Comparison of ENCODE assay signal across 8 cellular contexts in the genomic region with DNA sequence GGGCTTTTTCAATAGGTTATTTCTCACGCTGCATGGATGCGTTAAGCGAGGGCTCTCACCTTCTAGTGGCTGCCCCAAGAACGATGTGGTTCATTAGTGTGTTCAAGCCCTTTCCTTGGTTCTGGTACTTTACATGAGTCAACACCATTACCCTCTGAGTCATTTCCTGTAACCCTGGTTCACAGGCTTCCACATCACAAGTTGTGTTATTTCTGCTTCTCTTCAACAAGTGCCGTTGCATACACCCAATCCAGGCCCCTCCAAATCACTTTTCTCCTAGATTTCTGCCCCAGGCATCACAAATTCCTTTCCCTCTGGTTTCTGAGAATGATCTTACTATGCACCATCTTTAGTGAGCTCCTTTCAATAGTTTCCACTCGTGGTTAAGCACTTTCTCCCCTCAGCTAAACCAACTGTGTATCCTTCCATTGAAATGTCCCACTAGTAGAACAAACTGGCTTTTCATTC.
DNase-seq lines count a peak whose midpoint lies in the region; ATAC-seq, FAIRE-seq and TF ChIP-seq lines count a peak whose summit lies in the region.

No MANE protein-coding gene starts in this region.

- H3K9me1 ChIP-seq in endothelial cell of umbilical vein (replicated peaks; ENCODE audit: control insufficient read depth, extremely low read depth, insufficient read depth, low read length), result no peaks in the 10 kb centered on the region

- dilution Hi-C loops in endothelial cell of umbilical vein (cut with MboI; ENCODE audit: extremely low pct_ligation_motif_present, low sequenced_read_pairs), result no loop called here

- TF ChIP-seq CTCF in BJ (IDR thresholded peaks at IDR 0.05; ENCODE audit: insufficient read depth, low read depth, low read length) (no peak), SK-N-SH (IDR thresholded peaks at IDR 0.05) (no peak), endothelial cell of umbilical vein (IDR thresholded peaks at IDR 0.05; ENCODE audit: extremely low read depth in 1 of 2, insufficient read depth in 1 of 2, low read depth in 1 of 2, low read length in 2 of 2) (no peak)

- WGBS in SK-N-SH (ENCODE audit: low lambda C conversion rate), result 50% methylated on average over 6 of the region's 6 CpGs

- CTCF ChIA-PET in BJ (lab: Yijun Ruan, JAX), result no interaction called here
- CTCF ChIA-PET in SK-N-SH (lab: Yijun Ruan, JAX), result interaction anchor here (1.0 kb wide), 1 partner anchor 15 kb away, joined by 3 read pairs; no protein-coding TSS in a partner anchor
- CTCF ChIA-PET in endothelial cell of umbilical vein (lab: Charles Lee), result no interaction called here

- no peak for FAIRE-seq in endothelial cell of umbilical vein (lab: Jason Lieb, UNC)
- no peak for FAIRE-seq in GM12891 (lab: Jason Lieb, UNC)

- POLR2A ChIA-PET in BJ (lab: Charles Lee), result interaction anchor here (0.6 kb wide), 1 partner anchor 73 kb away, joined by 4 read pairs; no protein-coding TSS in a partner anchor
- POLR2A ChIA-PET in SK-N-SH (lab: Yijun Ruan, JAX), result no interaction called here
- POLR2A ChIA-PET in endothelial cell of umbilical vein (lab: Charles Lee), result no interaction called here

- H3K9ac ChIP-seq in SK-N-SH (no peak overlapping the region), endothelial cell of umbilical vein (replicated peaks; ENCODE audit: extremely low read depth, insufficient read depth, low read length) (no peak overlapping the region)

- no TSS peak for BruUV-seq in endothelial cell of umbilical vein (replicated peaks; lab: Mats Ljungman, UMichigan)

- intact Hi-C loops in endothelial cell of umbilical vein (cut with micrococcal nuclease), result no loop called here

- H3K9me3 ChIP-seq in SK-N-SH (no peaks in the 10 kb centered on the region), endothelial cell of umbilical vein (replicated peaks; ENCODE audit: control insufficient read depth, insufficient read depth, low read length) (no peaks in the 10 kb centered on the region)

- H4K20me1 ChIP-seq in SK-N-SH (ENCODE audit: insufficient read depth), result no peaks in the 10 kb centered on the region
- no peaks in the 10 kb centered on the region for H4K20me1 ChIP-seq in endothelial cell of umbilical vein (replicated peaks; ENCODE audit: control insufficient read depth, extremely low read depth, insufficient read depth, low read length)

- peaks cover 0 to 13% of the 10 kb centered on the region in 2 experiments; a peak in 1 of 4 replicates for H3K4me1 ChIP-seq in SK-N-SH (ENCODE audit: control insufficient read depth in 1 of 2, insufficient read depth in 2 of 2, low read depth in 1 of 2, low read length in 1 of 2)
- H3K4me1 ChIP-seq in endothelial cell of umbilical vein (ENCODE audit: control insufficient read depth, extremely low read depth, insufficient read depth, low read length), result no peaks in the 10 kb centered on the region

- H3K36me3 ChIP-seq in BJ (ENCODE audit: control insufficient read depth, insufficient read depth, low read length) (no peaks in the 10 kb centered on the region), SK-N-SH (replicated peaks in 1 of 2; ENCODE audit: control insufficient read depth in 1 of 2, insufficient read depth in 2 of 2, low read length in 1 of 2) (no peaks in the 10 kb centered on the region), endothelial cell of umbilical vein (ENCODE audit: control insufficient read depth in 2 of 2, extremely low read depth in 1 of 2, insufficient read depth in 2 of 2, low read length in 2 of 2) (no peaks in the 10 kb centered on the region), H7 (replicated peaks; ENCODE audit: control insufficient read depth, insufficient read depth, low read length) (no peaks in the 10 kb centered on the region)

- H3K27me3 ChIP-seq in BJ (ENCODE audit: control insufficient read depth, insufficient read depth, low read length), result no peaks in the 10 kb centered on the region
- H3K27me3 ChIP-seq in SK-N-SH (ENCODE audit: insufficient read depth), result no peaks in the 10 kb centered on the region
- no peaks in the 10 kb centered on the region for H3K27me3 ChIP-seq in endothelial cell of umbilical vein (ENCODE audit: control insufficient read depth in 2 of 2, insufficient read depth in 2 of 2, low read length in 2 of 2)
- H3K27me3 ChIP-seq in H7 (ENCODE audit: control insufficient read depth, insufficient read depth, low read length), result no peaks in the 10 kb centered on the region

- no peaks in the 10 kb centered on the region for H3K79me2 ChIP-seq in SK-N-SH (ENCODE audit: insufficient read depth)
- no peaks in the 10 kb centered on the region for H3K79me2 ChIP-seq in endothelial cell of umbilical vein (ENCODE audit: control insufficient read depth, insufficient read depth, low read length)

- no peak for TF ChIP-seq RAD21 in SK-N-SH (IDR thresholded peaks at IDR 0.05; ENCODE audit: low read length)

- peak overlapping the region; percentile 66; the same call in 1 of the 2 replicates for H2AFZ ChIP-seq in SK-N-SH (ENCODE audit: low read depth)
- no peak overlapping the region for H2AFZ ChIP-seq in endothelial cell of umbilical vein (ENCODE audit: low read depth, low read length)

- TF ChIP-seq POLR2A in endothelial cell of umbilical vein (IDR thresholded peaks at IDR 0.05; ENCODE audit: low read depth, low read length) (no peak), GM12891 (IDR thresholded peaks at IDR 0.05; ENCODE audit: low read depth, low read length) (no peak)

- H3K4me3 ChIP-seq in BJ (ENCODE audit: low read depth, low read length) (no peak overlapping the region), SK-N-SH (ENCODE audit: low read depth in 2 of 2, low read length in 1 of 2) (no peak overlapping the region), endothelial cell of umbilical vein (replicated peaks in 1 of 3; ENCODE audit: insufficient read depth in 1 of 3, low read depth in 1 of 3, low read length in 3 of 3) (no peak overlapping the region), H7 (ENCODE audit: insufficient read depth, low read depth, low read length) (no peak overlapping the region)

- peak in 1 of 2 experiments; percentile 84; a peak in 1 of 4 replicates for TF ChIP-seq EP300 in SK-N-SH (IDR thresholded peaks at IDR 0.05; ENCODE audit: borderline replicate concordance in 1 of 2, low read depth in 1 of 2, low read length in 1 of 2)

- ATAC-seq in GM19035 (IDR thresholded peaks at IDR 0.05; ENCODE audit: unreplicated experiment), result peak; percentile 98
- peak; percentile 90 for ATAC-seq in HG03159 (IDR thresholded peaks at IDR 0.05; ENCODE audit: unreplicated experiment)

- peak overlapping the region; percentile 34 for H3K4me2 ChIP-seq in SK-N-SH
- H3K4me2 ChIP-seq in endothelial cell of umbilical vein (ENCODE audit: insufficient read depth, low read length), result no peak overlapping the region

- no peaks in the 10 kb centered on the region for H3K9me2 ChIP-seq in SK-N-SH

- H3F3A ChIP-seq in SK-N-SH (replicated peaks; ENCODE audit: insufficient read depth), result peaks cover 6% of the 10 kb centered on the region

- peak overlapping the region in 1 of 2 experiments; percentile 74; a peak in 2 of 4 replicates for H3K27ac ChIP-seq in SK-N-SH (ENCODE audit: low read depth in 2 of 2, low read length in 1 of 2)
- no peak overlapping the region for H3K27ac ChIP-seq in endothelial cell of umbilical vein (ENCODE audit: insufficient read depth, low read depth, low read length)

- DNase-seq in BJ (ENCODE audit: low read depth) (peak; percentile 87), SK-N-SH (no peak), endothelial cell of umbilical vein (ENCODE audit: low read depth, low spot score) (peak; percentile 50), H7 (no peak), GM12891 (ENCODE audit: insufficient read length, low spot score) (no peak)
- DNase-seq in stimulated activated CD4-positive, alpha-beta T cell treated with anti-CD3 and anti-CD28 coated beads, Interleukin-4, amount 100 ng/mL, for 1 hour, result peak; percentile 2

TF ChIP-seq in SK-N-SH, 30 proteins besides CTCF, POLR2A, EP300 and RAD21 (continues in another document):
- TF ChIP-seq FOSL2 (IDR thresholded peaks at IDR 0.05; ENCODE audit: borderline replicate concordance, low read depth), result peak; percentile 94
- TF ChIP-seq, protein P1, sequence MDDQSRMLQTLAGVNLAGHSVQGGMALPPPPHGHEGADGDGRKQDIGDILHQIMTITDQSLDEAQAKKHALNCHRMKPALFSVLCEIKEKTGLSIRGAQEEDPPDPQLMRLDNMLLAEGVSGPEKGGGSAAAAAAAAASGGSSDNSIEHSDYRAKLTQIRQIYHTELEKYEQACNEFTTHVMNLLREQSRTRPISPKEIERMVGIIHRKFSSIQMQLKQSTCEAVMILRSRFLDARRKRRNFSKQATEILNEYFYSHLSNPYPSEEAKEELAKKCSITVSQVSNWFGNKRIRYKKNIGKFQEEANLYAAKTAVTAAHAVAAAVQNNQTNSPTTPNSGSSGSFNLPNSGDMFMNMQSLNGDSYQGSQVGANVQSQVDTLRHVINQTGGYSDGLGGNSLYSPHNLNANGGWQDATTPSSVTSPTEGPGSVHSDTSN (IDR thresholded peaks at IDR 0.05), result peak; percentile 30; the same call in 1 of the 2 replicates

TF ChIP-seq in endothelial cell of umbilical vein, 7 proteins besides CTCF, POLR2A, EP300 and RAD21 (continues in another document):
- TF ChIP-seq FOS (IDR thresholded peaks at IDR 0.05; ENCODE audit: borderline replicate concordance, insufficient read depth, low read length), result peak; percentile 65
- TF ChIP-seq GATA2 (IDR thresholded peaks at IDR 0.05; ENCODE audit: insufficient read depth, insufficient read length, low read depth, low read length), result no peak
- TF ChIP-seq, protein P2, sequence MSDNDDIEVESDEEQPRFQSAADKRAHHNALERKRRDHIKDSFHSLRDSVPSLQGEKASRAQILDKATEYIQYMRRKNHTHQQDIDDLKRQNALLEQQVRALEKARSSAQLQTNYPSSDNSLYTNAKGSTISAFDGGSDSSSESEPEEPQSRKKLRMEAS (IDR thresholded peaks at IDR 0.05; ENCODE audit: insufficient read depth, insufficient read length), result no peak
- no peak for TF ChIP-seq EZH2 (IDR thresholded peaks at IDR 0.05; ENCODE audit: borderline replicate concordance, low read depth, low read length, severe bottlenecking)
- no peak for TF ChIP-seq POLR2AphosphoS5 (IDR thresholded peaks at IDR 0.05; ENCODE audit: insufficient read depth, low read depth, low read length)
- TF ChIP-seq MYC (IDR thresholded peaks at IDR 0.05; ENCODE audit: low read depth, low read length), result no peak

TF ChIP-seq in GM12891, 5 proteins besides CTCF, POLR2A, EP300 and RAD21:
- TF ChIP-seq POLR2AphosphoS5 (IDR thresholded peaks at IDR 0.05; ENCODE audit: low read depth, low read length), result no peak
- no peak for TF ChIP-seq PAX5 (IDR thresholded peaks at IDR 0.05; ENCODE audit: insufficient read depth, low read length, severe bottlenecking)
- no peak for TF ChIP-seq POU2F2 (IDR thresholded peaks at IDR 0.05; ENCODE audit: low read depth, low read length)
- TF ChIP-seq SPI1 (IDR thresholded peaks at IDR 0.05; ENCODE audit: low read depth, low read length), result no peak
- no peak for TF ChIP-seq TAF1 (IDR thresholded peaks at IDR 0.05; ENCODE audit: low read depth, low read length)
TF ChIP-seq in GM12891: peak in this region for 0.

Comparison
In these comparisons a context has a peak if more than half of its experiments do, and no peak if none do; other contexts are left out.
1. DNase-seq: peak in BJ (single experiment), endothelial cell of umbilical vein (single experiment) and stimulated activated CD4-positive, alpha-beta T cell treated with anti-CD3 and anti-CD28 coated beads, Interleukin-4, amount 100 ng/mL, for 1 hour (single experiment); none in SK-N-SH (single experiment), H7 (single experiment) and GM12891 (single experiment).